8 cellular contexts compared by ENCODE assay signal in genomic region chr4:147056951-147057630, GRCh38.
DNase-seq lines count a peak whose midpoint lies in the region; ATAC-seq, FAIRE-seq and TF ChIP-seq lines count a peak whose summit lies in the region.

No MANE protein-coding gene starts in this region.

- TF ChIP-seq CTCF in Calu3 (IDR thresholded peaks at IDR 0.05; ENCODE audit: unreplicated experiment) (no peak), bronchial epithelial cell (IDR thresholded peaks at IDR 0.05; ENCODE audit: insufficient read depth, low read length, severe bottlenecking) (no peak), neural progenitor cell (IDR thresholded peaks at IDR 0.05) (no peak)

- CTCF ChIA-PET in Calu3 (lab: Charles Lee) = no interaction called here

- H3K4me3 Mint-ChIP-seq in Calu3 (ENCODE audit: low read depth, unreplicated experiment) (peak overlapping the region; percentile 65), IgD-negative memory B cell (peak overlapping the region; percentile 65 to 89 (median 79)), neural progenitor cell (no peak overlapping the region)

- H3K27me3 ChIP-seq in bronchial epithelial cell (ENCODE audit: control insufficient read depth, insufficient read depth, low read length) (no peaks in the 10 kb centered on the region), neural progenitor cell (no peaks in the 10 kb centered on the region)

- H3F3A ChIP-seq in neural progenitor cell (ENCODE audit: low read depth) = peaks cover 19% of the 10 kb centered on the region

- H3K4me1 ChIP-seq in neural progenitor cell = peaks cover 60% of the 10 kb centered on the region

- BruUV-seq in Calu3 (replicated peaks; lab: Mats Ljungman, UMichigan) = no TSS peak

- DNase-seq in Calu3 (no peak), bronchial epithelial cell (ENCODE audit: low read depth) (peak; percentile 40), neural progenitor cell (ENCODE audit: low spot score) (no peak), NCI-H2107 (lab: John Stamatoyannopoulos, UW) (no peak), SW480 (ENCODE audit: low spot score) (no peak)
- DNase-seq in activated CD4-positive, alpha-beta T cell treated with anti-CD3 and anti-CD28 coated beads for 1 hour = no peak

- no peaks in the 10 kb centered on the region for H3K9me3 Mint-ChIP-seq in Calu3 (ENCODE audit: low read depth, unreplicated experiment)
- peaks cover 0 to 1% (median 0%) of the 10 kb centered on the region in 3 donors for H3K9me3 Mint-ChIP-seq in IgD-negative memory B cell
- H3K9me3 Mint-ChIP-seq in neural progenitor cell = peaks cover 2% of the 10 kb centered on the region

- H3K36me3 Mint-ChIP-seq in Calu3 (ENCODE audit: insufficient read depth, unreplicated experiment) (no peaks in the 10 kb centered on the region), IgD-negative memory B cell (peaks cover 7% of the 10 kb centered on the region), neural progenitor cell (peaks cover 2% of the 10 kb centered on the region)

- no peaks in the 10 kb centered on the region for H3K36me3 ChIP-seq in bronchial epithelial cell (ENCODE audit: control insufficient read depth, insufficient read depth, low read length)
- H3K36me3 ChIP-seq in neural progenitor cell = no peaks in the 10 kb centered on the region

- peak overlapping the region; percentile 34 for H3K27ac Mint-ChIP-seq in Calu3 (ENCODE audit: unreplicated experiment)
- H3K27ac Mint-ChIP-seq in IgD-negative memory B cell = peak overlapping the region in 2 of 3 donors; percentile 76 to 78
- H3K27ac Mint-ChIP-seq in neural progenitor cell = no peak overlapping the region

- no peak overlapping the region for H3K27ac ChIP-seq in neural progenitor cell

- FAIRE-seq in bronchial epithelial cell (lab: Jason Lieb, UNC) = no peak

- no peaks in the 10 kb centered on the region for H3K79me2 ChIP-seq in neural progenitor cell (ENCODE audit: low read depth)

- H3K4me1 Mint-ChIP-seq in Calu3 (ENCODE audit: low read depth, unreplicated experiment) (no peaks in the 10 kb centered on the region), IgD-negative memory B cell (peaks cover 13 to 16% (median 15%) of the 10 kb centered on the region in 3 donors), neural progenitor cell (peaks cover 46% of the 10 kb centered on the region)

- H2AFZ ChIP-seq in neural progenitor cell (replicated peaks) = peak overlapping the region; percentile 38

- peak overlapping the region; percentile 23 for H3K4me3 ChIP-seq in bronchial epithelial cell (ENCODE audit: low read depth, low read length)
- no peak overlapping the region for H3K4me3 ChIP-seq in neural progenitor cell

- H3K9me3 ChIP-seq in neural progenitor cell (ENCODE audit: low read depth) = no peaks in the 10 kb centered on the region

- ATAC-seq in GM19395 (IDR thresholded peaks at IDR 0.05; ENCODE audit: unreplicated experiment) = no peak

- H3K4me2 ChIP-seq in neural progenitor cell = peak overlapping the region; percentile 2

- H3K27me3 Mint-ChIP-seq in Calu3 (ENCODE audit: unreplicated experiment) = no peaks in the 10 kb centered on the region
- H3K27me3 Mint-ChIP-seq in IgD-negative memory B cell = no peaks in the 10 kb centered on the region
- H3K27me3 Mint-ChIP-seq in neural progenitor cell (ENCODE audit: insufficient read depth, low read depth) = no peaks in the 10 kb centered on the region

- no peaks in the 10 kb centered on the region for H4K20me1 ChIP-seq in neural progenitor cell (ENCODE audit: low read depth)

- H3K9ac ChIP-seq in neural progenitor cell = no peak overlapping the region

- intact Hi-C loops in Calu3 (cut with micrococcal nuclease; ENCODE audit: unreplicated experiment) = no loop called here
